24 cellular contexts compared by ENCODE assay signal in genomic region chr3:59308001-59308400, GRCh38.
"Had no signal": no experiment of that assay in that cellular context is flagged by ENCODE, and none has a peak within 500 bp of the region (broad histone marks: within the 10 kb centered on the region; RNA-seq: fewer than 3 reads in every experiment).

No MANE protein-coding gene starts in this region.

- H3K4me2 ChIP-seq: KMS-11, SK-N-SH had no signal

- H3K4me3 ChIP-seq: K562 had no signal

- DNase-seq: MM.1S; NCI-H1092 treated with DMSO at 0.1 percent for 48 hours; NCI-H1417 treated with DMSO at 0.1 percent for 48 hours; NCI-H1694 treated with DMSO at 0.1 percent for 48 hours; NCI-H1930; NCI-H2081; NCI-H2171; NCI-H226; NCI-H446 treated with DMSO at 0.1 percent for 48 hours; NCI-H510A treated with DMSO at 0.1 percent for 48 hours; NCI-H526; NCI-H748 treated with DMSO at 0.1 percent for 48 hours; NK-92 treated with Interleukin-12 subunit alpha and Interleukin-12 subunit beta, amount 100 ng/mL, for 24 hours; PC-3; SHP77; SK-N-SH; SW 1271; T-cell had no signal

- H3K9me3 ChIP-seq: SK-N-SH had no signal

- FAIRE-seq: HTR-8/SVneo, K562 had no signal

- H3K9ac ChIP-seq: KMS-11, SK-N-SH had no signal

- ATAC-seq: K562, Panc1, PC-3, T-cell had no signal

- H3K27ac ChIP-seq: HL-60, KMS-11, RWPE1 had no signal
